7 cellular contexts compared by ENCODE assay signal in genomic region chr2:204177977-204178522, GRCh38.
DNase-seq lines count a peak whose midpoint lies in the region; ATAC-seq and FAIRE-seq lines count a peak whose summit lies in the region.

No MANE protein-coding gene starts in this region.

- H3K4me1 ChIP-seq in right cardiac atrium (ENCODE audit: control insufficient read depth, insufficient read depth, low read length): no peaks in the 10 kb centered on the region

- H3K4me3 ChIP-seq in right cardiac atrium (ENCODE audit: low read length): no peak overlapping the region

- ATAC-seq in HG02642 (IDR thresholded peaks at IDR 0.05; ENCODE audit: poor library complexity, unreplicated experiment) (peak; percentile 87), right cardiac atrium (peak; percentile 64 to 73)

- H3K9me3 ChIP-seq in right cardiac atrium (ENCODE audit: control insufficient read depth, low read length): no peaks in the 10 kb centered on the region

- no peak for DNase-seq in GM18507 (ENCODE audit: extremely low spot score, insufficient read length, low read depth)
- DNase-seq in RPMI7951 (ENCODE audit: low read depth): peak; percentile 8
- DNase-seq in activated effector memory CD4-positive, alpha-beta T cell treated with anti-CD3 and anti-CD28 coated beads, Interleukin-2, amount 50 U/mL, for 16 hours: peak; percentile 90
- peak; percentile 57 to 84 (median 73) for DNase-seq in right cardiac atrium
- peak; percentile 66 to 71 for DNase-seq in stimulated activated CD4-positive, alpha-beta T cell treated with anti-CD3 and anti-CD28 coated beads, Interleukin-1b, Interleukin-23, amount 100 ng/mL, for 4 hours (ENCODE audit: low read depth in 2 of 2)
- DNase-seq in RCC 7860 (ENCODE audit: low spot score): no peak

- FAIRE-seq in GM18507 (lab: Jason Lieb, UNC) (peak; percentile 59), RCC 7860 (lab: Jason Lieb, UNC) (no peak)

- intact Hi-C loops in right cardiac atrium (cut with DNase I): loop anchor here in 3 of 4 donors (2.0 to 10.0 kb wide), 3 partner anchors 33 to 73 kb away; no protein-coding TSS in a partner anchor

- H3K27ac ChIP-seq in right cardiac atrium (ENCODE audit: low read length): no peak overlapping the region

- WGBS in right cardiac atrium: 53% methylated on average over 3 of the region's 3 CpGs

- H3K27me3 ChIP-seq in right cardiac atrium (ENCODE audit: control insufficient read depth, insufficient read depth): no peaks in the 10 kb centered on the region

Comparison
In these comparisons a context has a peak if more than half of its experiments do, and no peak if none do; other contexts are left out.
1. DNase-seq: peak in RPMI7951 (single experiment), activated effector memory CD4-positive, alpha-beta T cell treated with anti-CD3 and anti-CD28 coated beads, Interleukin-2, amount 50 U/mL, for 16 hours (single experiment), right cardiac atrium (3 of 3) and stimulated activated CD4-positive, alpha-beta T cell treated with anti-CD3 and anti-CD28 coated beads, Interleukin-1b, Interleukin-23, amount 100 ng/mL, for 4 hours (2 of 2); none in GM18507 (single experiment) and RCC 7860 (single experiment).